ENCODE assay signal across 9 cellular contexts in genomic region chr2:227106845-227107759, GRCh38. TPM values are rescaled to one million over a fixed set of nuclear protein-coding genes. Genes with fewer than 3 reads are reported as not detected.
DNase-seq lines count a peak whose midpoint lies in the region; ATAC-seq and TF ChIP-seq lines count a peak whose summit lies in the region.
"Had no signal": no experiment of that assay in that cellular context is flagged by ENCODE, and none has a peak within 500 bp of the region (broad histone marks: within the 10 kb centered on the region; RNA-seq: fewer than 3 reads in every experiment).

No MANE protein-coding gene starts in this region.

- ATAC-seq in GM21515 (IDR thresholded peaks at IDR 0.05; ENCODE audit: unreplicated experiment): peak; percentile 68
- ATAC-seq in stimulated activated naive CD8-positive, alpha-beta T cell treated with anti-CD3 and anti-CD28 coated beads, Interleukin-15, Interleukin-2, amounts not matched to agents 100 U/mL and 50 U/mL, for 24 hours: no peak

- no peak overlapping the region for H3K27ac ChIP-seq in mammary epithelial cell (ENCODE audit: insufficient read depth, low read depth, low read length)

- 66% methylated on average over 6 of the region's 9 CpGs for WGBS in mammary epithelial cell (ENCODE audit: low coverage, missing lambda C conversion rate)

- intact Hi-C loops in mammary epithelial cell (cut with micrococcal nuclease): loop anchor here (1.0 to 2.0 kb wide), 5 partner anchors 74 to 1439 kb away; no protein-coding TSS in a partner anchor

- H3K4me1 ChIP-seq in mammary epithelial cell (ENCODE audit: insufficient read depth, low read length): no peaks in the 10 kb centered on the region

- dilution Hi-C loops in mammary epithelial cell (cut with HindIII; ENCODE audit: low sequenced_read_pairs): no loop called here

- no peak overlapping the region for H3K4me3 ChIP-seq in mammary epithelial cell (replicated peaks in 1 of 3; ENCODE audit: insufficient read depth in 1 of 3, low read depth in 2 of 3, low read length in 3 of 3)

- peak; percentile 27 for DNase-seq in DMS 273 treated with DMSO at 0.1 percent for 48 hours (lab: John Stamatoyannopoulos, UW)
- DNase-seq in LoVo (ENCODE audit: low spot score): peak; percentile 56
- DNase-seq in SIG-M5 treated with dmso at 0.1 percent for 504 hours (lab: John Stamatoyannopoulos, UW; ENCODE audit: unreplicated experiment): peak; percentile 88
- peak; percentile 30 for DNase-seq in mammary epithelial cell
- DNase-seq in kidney glomerular epithelial cell (lab: John Stamatoyannopoulos, UW): peak; percentile 22
- peak; percentile 41 for DNase-seq in stimulated activated naive CD8-positive, alpha-beta T cell treated with anti-CD3 and anti-CD28 coated beads, Interleukin-15, Interleukin-2, amounts not matched to agents 100 U/mL and 50 U/mL, for 24 hours
- DNase-seq in NK-92 treated with Interleukin-12 subunit alpha and Interleukin-12 subunit beta, amount 100 ng/mL, for 24 hours (lab: John Stamatoyannopoulos, UW): no peak

- H3K9me3 ChIP-seq in mammary epithelial cell (replicated peaks; ENCODE audit: insufficient read depth, low read length): no peaks in the 10 kb centered on the region

- no peak overlapping the region for H2AFZ ChIP-seq in mammary epithelial cell (ENCODE audit: low read depth, low read length)

- no peak overlapping the region for H3K4me2 ChIP-seq in mammary epithelial cell (ENCODE audit: insufficient read depth, low read depth, low read length)

- peak; percentile 73 to 85 for TF ChIP-seq CTCF in mammary epithelial cell (conservative IDR thresholded peaks at IDR 0.05 in 1 of 2, IDR thresholded peaks at IDR 0.05 in 1 of 2; ENCODE audit: extremely low read depth in 1 of 2, insufficient read depth in 1 of 2, low read depth in 1 of 2, low read length in 2 of 2)

- in situ Hi-C loops in mammary epithelial cell (cut with MboI; ENCODE audit: low sequenced_read_pairs in 2 of 2): loop anchor here (10.0 to 25.0 kb wide), 4 partner anchors 292 to 1445 kb away; no protein-coding TSS in a partner anchor

- H3K9ac ChIP-seq in mammary epithelial cell (ENCODE audit: insufficient read depth, low read length): no peak overlapping the region

- no TSS peak for BruUV-seq in mammary epithelial cell (replicated peaks; lab: Mats Ljungman, UMichigan)

- CTCF ChIA-PET in mammary epithelial cell (lab: Charles Lee; ENCODE audit: low non-redundant PET): interaction anchor here (0.7 kb wide), 1 partner anchor 1442 kb away, joined by 3 read pairs; no protein-coding TSS in a partner anchor

- H3K79me2 ChIP-seq in mammary epithelial cell (ENCODE audit: insufficient read depth, low read length): no peaks in the 10 kb centered on the region

- H3K27me3 ChIP-seq in mammary epithelial cell (ENCODE audit: insufficient read depth, low read length): peaks cover 1% of the 10 kb centered on the region

- H3K36me3 ChIP-seq in mammary epithelial cell (ENCODE audit: insufficient read depth, low read length): no peaks in the 10 kb centered on the region

- H4K20me1 ChIP-seq in mammary epithelial cell (ENCODE audit: insufficient read depth, low read length): no peaks in the 10 kb centered on the region

RNA-seq across cellular contexts. Expression of gene COL4A4, which starts 56.9 kb away (rescaled TPM):
- total RNA-seq in mammary epithelial cell: under 1 TPM in 1 of 2 donors, not detected in 1; under 0.01 TPM
- polyA plus RNA-seq in mammary epithelial cell: 0.01 TPM
- polyA minus RNA-seq in mammary epithelial cell: not detected

RNA-seq across cellular contexts. Expression of gene COL4A3, which starts 57.3 kb away (rescaled TPM):
- total RNA-seq in mammary epithelial cell: not detected
- not detected for polyA plus RNA-seq in mammary epithelial cell
- not detected for polyA minus RNA-seq in mammary epithelial cell
- total RNA-seq: T-helper 2 cell treated with Interferon-gamma antibody and Interleukin-4, amounts not matched to agents 100 ng/mL and 5 ng/mL, for 36 hours had no signal
